Comparison of ENCODE assay signal across 14 cellular contexts in genomic region chr20:48489656-48490055, GRCh38.
DNase-seq lines count a peak whose midpoint lies in the region; ATAC-seq and TF ChIP-seq lines count a peak whose summit lies in the region.
"Had no signal": no experiment of that assay in that cellular context is flagged by ENCODE, and none has a peak within 500 bp of the region (broad histone marks: within the 10 kb centered on the region; RNA-seq: fewer than 3 reads in every experiment).

No MANE protein-coding gene starts in this region.

- H3K27me3 ChIP-seq in BE2C (no peaks in the 10 kb centered on the region), RWPE2 (ENCODE audit: insufficient read depth, poor library complexity, severe bottlenecking) (peaks cover 14% of the 10 kb centered on the region)
- H3K27me3 ChIP-seq: Peyer's patch had no signal

- H3K36me3 ChIP-seq in BE2C: no peaks in the 10 kb centered on the region
- H3K36me3 ChIP-seq in RWPE2 (ENCODE audit: low read depth): no peaks in the 10 kb centered on the region
- H3K36me3 ChIP-seq: Peyer's patch had no signal

- ATAC-seq in GM18868 (IDR thresholded peaks at IDR 0.05; ENCODE audit: unreplicated experiment) (peak; percentile 5), RWPE2 (ENCODE audit: low read depth) (no peak), GM18505 (IDR thresholded peaks at IDR 0.05; ENCODE audit: unreplicated experiment) (no peak)
- ATAC-seq: activated T-cell treated with anti-CD3 and anti-CD28 coated beads, Interleukin-2, amount 50 U/mL, for 72 hours had no signal

- TF ChIP-seq CTCF in BE2C (IDR thresholded peaks at IDR 0.05; ENCODE audit: low read depth, low read length) (no peak), RWPE2 (IDR thresholded peaks at IDR 0.05; ENCODE audit: poor library complexity, severe bottlenecking) (no peak), type B pancreatic cell (conservative IDR thresholded peaks at IDR 0.05) (no peak)

- H3K9me3 Mint-ChIP-seq in type B pancreatic cell: no peaks in the 10 kb centered on the region
- H3K9me3 Mint-ChIP-seq: activated CD4-positive, alpha-beta memory T cell treated with anti-CD3 and anti-CD28 coated beads for 36 hours; activated T-cell treated with anti-CD3 and anti-CD28 coated beads, Interleukin-2, amount 50 U/mL, for 72 hours had no signal

- no peaks in the 10 kb centered on the region for H3K36me3 Mint-ChIP-seq in type B pancreatic cell
- H3K36me3 Mint-ChIP-seq: activated CD4-positive, alpha-beta memory T cell treated with anti-CD3 and anti-CD28 coated beads for 36 hours had no signal

- intact Hi-C loops in head of caudate nucleus (cut with DNase I): no loop called here

- H3K4me3 Mint-ChIP-seq in type B pancreatic cell: no peak overlapping the region
- H3K4me3 Mint-ChIP-seq: activated CD4-positive, alpha-beta memory T cell treated with anti-CD3 and anti-CD28 coated beads for 36 hours; activated T-cell treated with anti-CD3 and anti-CD28 coated beads, Interleukin-2, amount 50 U/mL, for 72 hours had no signal

- no peak for TF ChIP-seq POLR2A in GM18505 (IDR thresholded peaks at IDR 0.05; ENCODE audit: borderline replicate concordance, extremely low read depth, insufficient read depth, insufficient read length)

- H3K4me1 Mint-ChIP-seq in type B pancreatic cell (ENCODE audit: unreplicated experiment): peaks cover 32% of the 10 kb centered on the region

- peaks cover 31% of the 10 kb centered on the region for H3K27me3 Mint-ChIP-seq in type B pancreatic cell

- H3K27ac ChIP-seq in RWPE2 (ENCODE audit: poor library complexity, severe bottlenecking): no peak overlapping the region
- H3K27ac ChIP-seq: Peyer's patch had no signal

- DNase-seq in BE2C (peak; percentile 80), RWPE2 (ENCODE audit: low spot score) (peak; percentile 64), head of caudate nucleus (peak in 23 of 42 donors; percentile 3 to 50 (median 19)), HCEC 1CT (no peak), A172 (ENCODE audit: low spot score) (no peak), type B pancreatic cell (ENCODE audit: extremely low spot score, unreplicated experiment) (no peak)
- DNase-seq: activated CD4-positive, alpha-beta memory T cell treated with anti-CD3 and anti-CD28 coated beads for 36 hours; activated T-cell treated with anti-CD3 and anti-CD28 coated beads, Interleukin-2, amount 50 U/mL, for 72 hours; KBM-7; NCI-H526 treated with DMSO at 0.1 percent for 48 hours; Peyer's patch; stimulated activated CD4-positive, alpha-beta T cell treated with anti-CD3 and anti-CD28 coated beads, Interleukin-4, amount 100 ng/mL, for 1 hour had no signal

- peaks cover 23% of the 10 kb centered on the region for H3K4me1 ChIP-seq in BE2C
- no peaks in the 10 kb centered on the region for H3K4me1 ChIP-seq in RWPE2 (ENCODE audit: insufficient read depth, poor library complexity, severe bottlenecking)
- H3K4me1 ChIP-seq: Peyer's patch had no signal

- no peak overlapping the region for H3K27ac Mint-ChIP-seq in type B pancreatic cell
- H3K27ac Mint-ChIP-seq: activated CD4-positive, alpha-beta memory T cell treated with anti-CD3 and anti-CD28 coated beads for 36 hours; activated T-cell treated with anti-CD3 and anti-CD28 coated beads, Interleukin-2, amount 50 U/mL, for 72 hours had no signal

- H3K9me3 ChIP-seq in BE2C (no peaks in the 10 kb centered on the region), RWPE2 (ENCODE audit: severe bottlenecking) (no peaks in the 10 kb centered on the region)
- H3K9me3 ChIP-seq: Peyer's patch had no signal

- H3K4me3 ChIP-seq in BE2C (ENCODE audit: low read depth, low read length) (peak overlapping the region; percentile 16; the same call in 1 of the 2 replicates), RWPE2 (ENCODE audit: severe bottlenecking) (no peak overlapping the region)
- H3K4me3 ChIP-seq: Peyer's patch had no signal

Comparison
In these comparisons a context has a peak if more than half of its experiments do, and no peak if none do; other contexts are left out.
1. DNase-seq: peak in BE2C (single experiment), RWPE2 (single experiment) and head of caudate nucleus (23 of 42); none in HCEC 1CT (single experiment), A172 (single experiment) and type B pancreatic cell (single experiment).